1 cellular context compared by ENCODE assay signal in genomic region chr7:128458956-128459355, GRCh38.
TF ChIP-seq lines count a peak whose summit lies in the region.

No MANE protein-coding gene starts in this region.

TF ChIP-seq in K562, 482 proteins besides CTCF, POLR2A, EP300 and RAD21 (continued from another document and continues in another):
- TF ChIP-seq ZBTB12 (CRISPR knock-in tag; IDR thresholded peaks at IDR 0.05) (no peak), PBX2 (CRISPR knock-in tag; IDR thresholded peaks at IDR 0.05; ENCODE audit: low read depth) (no peak), PBX2 (tag; conservative IDR thresholded peaks at IDR 0.05; ENCODE audit: low read depth) (no peak), ZBTB5 (IDR thresholded peaks at IDR 0.05) (no peak), GMEB1 (CRISPR knock-in tag; IDR thresholded peaks at IDR 0.05) (0 out of 2 replicates have a peak, but pooled peaks have one; percentile 3), HDAC3 (IDR thresholded peaks at IDR 0.05; ENCODE audit: borderline replicate concordance, partially characterized antibody) (no peak), HIVEP1 (CRISPR knock-in tag; IDR thresholded peaks at IDR 0.05) (no peak), ZNF165 (CRISPR knock-in tag; IDR thresholded peaks at IDR 0.05; ENCODE audit: borderline replicate concordance) (no peak), ZNF592 (IDR thresholded peaks at IDR 0.05) (no peak), ADNP (tag; IDR thresholded peaks at IDR 0.05) (no peak), ZNF217 (CRISPR knock-in tag; IDR thresholded peaks at IDR 0.05) (no peak), RREB1 (CRISPR knock-in tag; IDR thresholded peaks at IDR 0.05) (0 out of 2 replicates have a peak, but pooled peaks have one; percentile 40), ZNF12 (CRISPR knock-in tag; IDR thresholded peaks at IDR 0.05) (no peak), ZC3H8 (IDR thresholded peaks at IDR 0.05) (no peak), NBN (IDR thresholded peaks at IDR 0.05; ENCODE audit: low read depth) (no peak), PHF20 (IDR thresholded peaks at IDR 0.05; ENCODE audit: partially characterized antibody) (no peak), STAT5B (CRISPR knock-in tag; IDR thresholded peaks at IDR 0.05) (no peak), RBBP5 (IDR thresholded peaks at IDR 0.05; ENCODE audit: borderline replicate concordance, insufficient read depth, low read length, poor library complexity, severe bottlenecking) (peak; percentile 34), SAP30 (IDR thresholded peaks at IDR 0.05; ENCODE audit: borderline replicate concordance, insufficient read depth, low read depth, low read length, poor library complexity, severe bottlenecking) (no peak), ZNF224 (CRISPR knock-in tag; IDR thresholded peaks at IDR 0.05) (no peak), ZBTB34 (CRISPR knock-in tag; IDR thresholded peaks at IDR 0.05) (no peak), ZNF347 (CRISPR knock-in tag; IDR thresholded peaks at IDR 0.05; ENCODE audit: low read depth) (0 out of 2 replicates have a peak, but pooled peaks have one; percentile 61), SP1 (CRISPR knock-in tag; IDR thresholded peaks at IDR 0.05) (no peak), GABPB1 (CRISPR knock-in tag; IDR thresholded peaks at IDR 0.05) (0 out of 2 replicates have a peak, but pooled peaks have one; percentile 36), FOXA3 (CRISPR knock-in tag; conservative IDR thresholded peaks at IDR 0.05 in 1 of 2, IDR thresholded peaks at IDR 0.05 in 1 of 2) (peak in 1 of 2 experiments; percentile 28; a peak in 1 of 4 replicates), ZBTB11 (CRISPR knock-in tag; IDR thresholded peaks at IDR 0.05) (no peak), TRIM24 (IDR thresholded peaks at IDR 0.05) (no peak), GTF2B (IDR thresholded peaks at IDR 0.05; ENCODE audit: extremely low read depth, insufficient read length) (no peak), PURB (CRISPR knock-in tag; IDR thresholded peaks at IDR 0.05; ENCODE audit: low read depth) (no peak), ZFPM2 (CRISPR knock-in tag; IDR thresholded peaks at IDR 0.05) (no peak), ETS2 (tag; IDR thresholded peaks at IDR 0.05; ENCODE audit: borderline replicate concordance, poor library complexity, severe bottlenecking) (no peak), CBFB (CRISPR knock-in tag; IDR thresholded peaks at IDR 0.05) (no peak), HSF4 (CRISPR knock-in tag; IDR thresholded peaks at IDR 0.05; ENCODE audit: borderline replicate concordance) (no peak), KHSRP (IDR thresholded peaks at IDR 0.05) (no peak), ELF1 (tag; IDR thresholded peaks at IDR 0.05) (no peak)
